ENCODE assay signal across 30 cellular contexts in the genomic region with DNA sequence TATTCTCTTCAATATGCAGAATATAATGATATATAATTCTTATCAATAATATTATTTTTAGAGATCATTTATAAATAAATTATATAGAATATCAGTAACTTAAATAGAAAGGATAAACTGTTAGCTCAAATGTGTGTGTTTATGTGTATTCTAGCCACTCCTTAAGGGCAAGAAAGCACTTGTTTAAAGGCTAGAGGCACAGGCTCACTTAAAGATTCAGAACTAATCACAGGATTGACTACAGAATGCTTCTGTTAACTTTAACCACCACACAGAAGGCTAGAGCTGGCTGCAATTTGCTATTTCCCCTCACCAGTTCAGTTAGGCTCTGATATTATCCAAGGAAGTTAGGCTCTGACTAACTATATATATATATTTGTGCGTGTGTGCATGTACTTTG.
"Had no signal": no experiment of that assay in that cellular context is flagged by ENCODE, and none has a peak within 500 bp of the region (broad histone marks: within the 10 kb centered on the region; RNA-seq: fewer than 3 reads in every experiment).

No MANE protein-coding gene starts in this region.

- H3K4me2 ChIP-seq: SK-N-SH had no signal

- ATAC-seq: activated CD4-positive, alpha-beta T cell treated with anti-CD3 and anti-CD28 coated beads for 36 hours; activated CD4-positive, CD25-positive, alpha-beta regulatory T cell treated with anti-CD3 and anti-CD28 coated beads, Interleukin-2, amount 50 U/mL, for 24 hours; activated CD8-positive, alpha-beta T cell treated with anti-CD3 and anti-CD28 coated beads, Interleukin-2, amount 10 ng/mL, durations not matched to agents 7 days and 5 days; activated naive CD8-positive, alpha-beta T cell treated with anti-CD3 and anti-CD28 coated beads, Interleukin-2, amount 50 U/mL, for 24 hours; PC-3; WTC11 had no signal

- H3K4me1 ChIP-seq: Peyer's patch, SJSA1 had no signal

- H3K9ac ChIP-seq: SK-N-SH had no signal

- H3K27ac ChIP-seq: Peyer's patch, SJSA1 had no signal

- H3K4me3 ChIP-seq: MG63, Peyer's patch, SJSA1 had no signal

- H3K27me3 ChIP-seq: MG63, Peyer's patch, SJSA1 had no signal

- H3K9me3 ChIP-seq: MG63, Peyer's patch, SJSA1, SK-N-SH had no signal

- DNase-seq: activated CD4-positive, alpha-beta T cell treated with anti-CD3 and anti-CD28 coated beads for 36 hours; activated CD4-positive, alpha-beta T cell treated with anti-CD3 and anti-CD28 coated beads, Interleukin-2, amount 10 ng/mL, durations not matched to agents 7 days and 5 days; activated CD4-positive, alpha-beta T cell treated with anti-CD3 and anti-CD28 coated beads, Interleukin-2, amount 50 U/mL, for 48 hours; activated CD8-positive, alpha-beta T cell treated with anti-CD3 and anti-CD28 coated beads, Interleukin-2, amount 10 ng/mL, durations not matched to agents 7 days and 5 days; activated effector memory CD4-positive, alpha-beta T cell treated with Interleukin-2 at 50 U/mL for 16 hours; activated naive CD4-positive, alpha-beta T cell treated with anti-CD3 and anti-CD28 coated beads, Interleukin-2, amount 10 ng/mL, durations not matched to agents 7 days and 5 days; activated naive CD8-positive, alpha-beta T cell treated with anti-CD3 and anti-CD28 coated beads, Interleukin-2, amount 50 U/mL, for 24 hours; activated T-cell treated with anti-CD3 and anti-CD28 coated beads, Interleukin-2, amount 50 U/mL, for 48 hours; anterior cingulate cortex; Karpas-422; KBM-7; MG63; MV-4-11; NCI-H1092; NCI-H1436 treated with DMSO at 0.1 percent for 48 hours; NCI-H1694 treated with DMSO at 0.1 percent for 48 hours; NCI-H2029; NCI-H345; NCI-H510A; NCI-H526; NCI-H748 treated with DMSO at 0.1 percent for 48 hours; NK-92 treated with Interleukin-12 subunit alpha and Interleukin-12 subunit beta, amount 100 ng/mL, for 24 hours; PC-3; Peyer's patch; RPMI8226; SHP77 treated with DMSO at 0.1 percent for 48 hours; SK-N-SH had no signal

- H3K9me2 ChIP-seq: SK-N-SH had no signal
